Comparison of ENCODE assay signal across 16 cellular contexts in genomic region chr1:117782056-117782455, GRCh38.
"Had no signal": no experiment of that assay in that cellular context is flagged by ENCODE, and none has a peak within 500 bp of the region (broad histone marks: within the 10 kb centered on the region; RNA-seq: fewer than 3 reads in every experiment).

No MANE protein-coding gene starts in this region.

- H3K4me3 ChIP-seq: lower lobe of right lung, tibial nerve had no signal

- H3K36me3 ChIP-seq: lower lobe of right lung, tibial nerve had no signal

- H3K27me3 ChIP-seq: tibial nerve had no signal

- H3K27ac Mint-ChIP-seq: activated CD8-positive, alpha-beta T cell treated with anti-CD3 and anti-CD28 coated beads for 36 hours; activated naive CD8-positive, alpha-beta T cell; activated T-cell treated with anti-CD3 and anti-CD28 coated beads, Interleukin-2, amount 50 U/mL, for 72 hours; naive B cell; T-helper 1 cell treated with Interleukin-12 subunit alpha and Interleukin-12 subunit beta and Interleukin-4 antibody, amounts not matched to agents 30 μg/mL and 1 μg/mL, for 36 hours had no signal

- H3K4me3 Mint-ChIP-seq: activated CD8-positive, alpha-beta T cell treated with anti-CD3 and anti-CD28 coated beads for 36 hours; activated naive CD8-positive, alpha-beta T cell; activated T-cell treated with anti-CD3 and anti-CD28 coated beads, Interleukin-2, amount 50 U/mL, for 72 hours; naive B cell; T-helper 1 cell treated with Interleukin-12 subunit alpha and Interleukin-12 subunit beta and Interleukin-4 antibody, amounts not matched to agents 30 μg/mL and 1 μg/mL, for 36 hours had no signal

- H3K27ac ChIP-seq: lower lobe of right lung, tibial nerve had no signal

- DNase-seq: activated CD4-positive, alpha-beta T cell treated with anti-CD3 and anti-CD28 coated beads for 4 hours; activated CD8-positive, alpha-beta memory T cell treated with anti-CD3 and anti-CD28 coated beads, Interleukin-2, amount 50 U/mL, for 4 hours; activated CD8-positive, alpha-beta T cell treated with anti-CD3 and anti-CD28 coated beads for 36 hours; activated gamma-delta T cell; activated T-cell treated with anti-CD3 and anti-CD28 coated beads, Interleukin-2, amount 50 U/mL, for 72 hours; amniotic stem cell; caudate nucleus; hypothalamus; lower lobe of right lung; naive B cell; stimulated activated CD4-positive, alpha-beta T cell treated with anti-CD3 and anti-CD28 coated beads, Interleukin-15, amount 100 ng/mL, for 24 hours; stimulated activated CD4-positive, alpha-beta T cell treated with anti-CD3 and anti-CD28 coated beads, Interleukin-4, amount 100 ng/mL, for 1 hour; stimulated activated naive CD4-positive, alpha-beta T cell had no signal

- H3K4me1 Mint-ChIP-seq: naive B cell had no signal

- ATAC-seq: activated CD8-positive, alpha-beta T cell treated with anti-CD3 and anti-CD28 coated beads for 36 hours; activated T-cell treated with anti-CD3 and anti-CD28 coated beads, Interleukin-2, amount 50 U/mL, for 72 hours; lower lobe of right lung had no signal

- H3K9me3 Mint-ChIP-seq: activated CD8-positive, alpha-beta T cell treated with anti-CD3 and anti-CD28 coated beads for 36 hours; activated T-cell treated with anti-CD3 and anti-CD28 coated beads, Interleukin-2, amount 50 U/mL, for 72 hours had no signal

- H3K9me3 ChIP-seq: lower lobe of right lung, tibial nerve had no signal

- H3K36me3 Mint-ChIP-seq: activated naive CD8-positive, alpha-beta T cell had no signal

- H3K4me1 ChIP-seq: lower lobe of right lung, tibial nerve had no signal
